Comparison of ENCODE assay signal across 32 cellular contexts in genomic region chr6:10682319-10682988, GRCh38. TPM values are rescaled to one million over a fixed set of nuclear protein-coding genes. Genes with fewer than 3 reads are reported as not detected.
DNase-seq lines count a peak whose midpoint lies in the region; ATAC-seq and TF ChIP-seq lines count a peak whose summit lies in the region.
"Had no signal": no experiment of that assay in that cellular context is flagged by ENCODE, and none has a peak within 500 bp of the region (broad histone marks: within the 10 kb centered on the region; RNA-seq: fewer than 3 reads in every experiment).

No MANE protein-coding gene starts in this region.

- DNase-seq in T-helper 1 cell (no peak), natural killer cell (no peak), MCF 10A (ENCODE audit: unreplicated experiment) (no peak), heart right ventricle (no peak)
- DNase-seq: activated CD4-positive, alpha-beta T cell treated with anti-CD3 and anti-CD28 coated beads, Interleukin-2, amount 50 U/mL, for 1 hour; activated CD8-positive, alpha-beta memory T cell treated with anti-CD3 and anti-CD28 coated beads, Interleukin-2, amount 50 U/mL, for 48 hours; activated gamma-delta T cell treated with Interleukin-2 at 50 U/mL for 16 hours; amygdala; effector CD8-positive, alpha-beta T cell; EL; glutamatergic neuron; lower lobe of right lung; mucosa of descending colon; NCI-H1436; NCI-H2081 treated with DMSO at 0.1 percent for 48 hours; NCI-H748 treated with DMSO at 0.1 percent for 48 hours; posterior cingulate gyrus; right lobe of liver; SK-N-SH; stimulated activated CD4-positive, alpha-beta T cell treated with anti-CD3 and anti-CD28 coated beads, Interleukin-4, amount 100 ng/mL, for 24 hours; testis had no signal

- no peaks in the 10 kb centered on the region for H4K20me1 ChIP-seq in Loucy (ENCODE audit: insufficient read depth, low read length, poor library complexity, severe bottlenecking)

- H3K27me3 Mint-ChIP-seq in T-helper 1 cell treated with Interleukin-12 subunit alpha and Interleukin-12 subunit beta and Interleukin-4 antibody, amounts not matched to agents 30 μg/mL and 1 μg/mL, for 36 hours (ENCODE audit: low read depth), result peaks cover 4% of the 10 kb centered on the region
- no peaks in the 10 kb centered on the region for H3K27me3 Mint-ChIP-seq in activated naive CD8-positive, alpha-beta T cell
- H3K27me3 Mint-ChIP-seq in natural killer cell (ENCODE audit: low read depth in 2 of 2) (peaks cover 0 to 2% of the 10 kb centered on the region in 2 donors), MCF 10A (ENCODE audit: insufficient read depth, unreplicated experiment) (no peaks in the 10 kb centered on the region)

- H3K4me1 Mint-ChIP-seq in T-helper 1 cell treated with Interleukin-12 subunit alpha and Interleukin-12 subunit beta and Interleukin-4 antibody, amounts not matched to agents 30 μg/mL and 1 μg/mL, for 36 hours (ENCODE audit: low read depth), result peaks cover 30% of the 10 kb centered on the region
- peaks cover 31% of the 10 kb centered on the region for H3K4me1 Mint-ChIP-seq in activated naive CD8-positive, alpha-beta T cell (ENCODE audit: low read depth)
- peaks cover 33 to 35% of the 10 kb centered on the region in 2 donors for H3K4me1 Mint-ChIP-seq in natural killer cell
- no peaks in the 10 kb centered on the region for H3K4me1 Mint-ChIP-seq in MCF 10A (ENCODE audit: insufficient read depth, unreplicated experiment)
- H3K4me1 Mint-ChIP-seq: neural crest cell had no signal

- peak overlapping the region; percentile 26 for H3K27ac Mint-ChIP-seq in T-helper 1 cell treated with Interleukin-12 subunit alpha and Interleukin-12 subunit beta and Interleukin-4 antibody, amounts not matched to agents 30 μg/mL and 1 μg/mL, for 36 hours
- H3K27ac Mint-ChIP-seq in activated naive CD8-positive, alpha-beta T cell, result peak overlapping the region; percentile 77
- H3K27ac Mint-ChIP-seq in natural killer cell (peak overlapping the region; percentile 70 to 73), MCF 10A (ENCODE audit: low read depth, unreplicated experiment) (no peak overlapping the region)
- H3K27ac Mint-ChIP-seq: GM23338; stimulated activated memory B cell treated with anti-CD40 and anti-IgM and Interleukin-4, amounts not matched to agents 10 μg/mL and 1 μg/mL and 100 μg/mL, for 72 hours had no signal

- no peak overlapping the region for H3K4me2 ChIP-seq in Loucy (ENCODE audit: low read depth, low read length, poor library complexity, severe bottlenecking)
- H3K4me2 ChIP-seq: GM23338, KMS-11, SK-N-SH had no signal

- CTCF ChIA-PET in MCF 10A (lab: Yijun Ruan, JAX), result no interaction called here

- no peaks in the 10 kb centered on the region for H3K27me3 ChIP-seq in Loucy (ENCODE audit: insufficient read depth, low read length, poor library complexity, severe bottlenecking)
- no peaks in the 10 kb centered on the region for H3K27me3 ChIP-seq in heart right ventricle
- H3K27me3 ChIP-seq: right lobe of liver, testis had no signal

- H3K27ac ChIP-seq in heart right ventricle, result no peak overlapping the region
- H3K27ac ChIP-seq: 22Rv1, KMS-11, lower lobe of right lung, right lobe of liver, testis, VCaP had no signal

- H3K36me3 Mint-ChIP-seq in T-helper 1 cell treated with Interleukin-12 subunit alpha and Interleukin-12 subunit beta and Interleukin-4 antibody, amounts not matched to agents 30 μg/mL and 1 μg/mL, for 36 hours (ENCODE audit: low read depth), result no peaks in the 10 kb centered on the region
- H3K36me3 Mint-ChIP-seq in activated naive CD8-positive, alpha-beta T cell, result no peaks in the 10 kb centered on the region
- H3K36me3 Mint-ChIP-seq in natural killer cell (no peaks in the 10 kb centered on the region), MCF 10A (ENCODE audit: insufficient read depth, unreplicated experiment) (no peaks in the 10 kb centered on the region)

- intact Hi-C loops in natural killer cell (cut with micrococcal nuclease) (no loop called here), MCF 10A (cut with micrococcal nuclease) (no loop called here), heart right ventricle (cut with DNase I) (no loop called here)

- no peaks in the 10 kb centered on the region for H3F3A ChIP-seq in Loucy (ENCODE audit: low read depth)

- no peaks in the 10 kb centered on the region for H3K79me2 ChIP-seq in Loucy (ENCODE audit: insufficient read depth, low read length)

- H3K4me1 ChIP-seq in Loucy (ENCODE audit: insufficient read depth, low read length, poor library complexity, severe bottlenecking) (peaks cover 5% of the 10 kb centered on the region), heart right ventricle (no peaks in the 10 kb centered on the region)
- H3K4me1 ChIP-seq: lower lobe of right lung, right lobe of liver, testis had no signal

- no peak overlapping the region for H3K4me3 Mint-ChIP-seq in T-helper 1 cell treated with Interleukin-12 subunit alpha and Interleukin-12 subunit beta and Interleukin-4 antibody, amounts not matched to agents 30 μg/mL and 1 μg/mL, for 36 hours
- H3K4me3 Mint-ChIP-seq in activated naive CD8-positive, alpha-beta T cell, result no peak overlapping the region
- H3K4me3 Mint-ChIP-seq in natural killer cell (peak overlapping the region; percentile 47), MCF 10A (ENCODE audit: unreplicated experiment) (no peak overlapping the region)
- H3K4me3 Mint-ChIP-seq: CD14-positive monocyte; GM23338; neural crest cell; stimulated activated memory B cell treated with anti-CD40 and anti-IgM and Interleukin-4, amounts not matched to agents 10 μg/mL and 1 μg/mL and 100 μg/mL, for 72 hours had no signal

- no peak for ATAC-seq in natural killer cell
- no peak for ATAC-seq in heart right ventricle
- no peak for ATAC-seq in HG02973 (IDR thresholded peaks at IDR 0.05; ENCODE audit: unreplicated experiment)
- ATAC-seq: GM23338; lower lobe of right lung; mucosa of descending colon; right lobe of liver; stimulated activated memory B cell treated with anti-CD40 and anti-IgM and Interleukin-4, amounts not matched to agents 10 μg/mL and 1 μg/mL and 100 μg/mL, for 72 hours had no signal

- H3K9me3 ChIP-seq in Loucy (ENCODE audit: insufficient read depth, low read depth, low read length) (peaks cover 2% of the 10 kb centered on the region; the same call in 1 of the 2 replicates), heart right ventricle (no peaks in the 10 kb centered on the region)
- H3K9me3 ChIP-seq: lower lobe of right lung, mucosa of descending colon, right lobe of liver, SK-N-SH, testis had no signal

- H3K9me2 ChIP-seq in Loucy (replicated peaks; ENCODE audit: low read depth, low read length), result no peaks in the 10 kb centered on the region
- H3K9me2 ChIP-seq: SK-N-SH had no signal

- no TSS peak for BruUV-seq in MCF 10A (replicated peaks; lab: Mats Ljungman, UMichigan)

- H2AFZ ChIP-seq in Loucy (ENCODE audit: low read length), result peak overlapping the region; percentile 73
- H2AFZ ChIP-seq: GM23338 had no signal

- H3K4me3 ChIP-seq in Loucy (ENCODE audit: low read length, poor library complexity, severe bottlenecking) (no peak overlapping the region), heart right ventricle (no peak overlapping the region)
- H3K4me3 ChIP-seq: GM23338, lower lobe of right lung, mucosa of descending colon, right lobe of liver, testis had no signal

- no peak overlapping the region for H3K9ac ChIP-seq in Loucy (ENCODE audit: low read depth, low read length, poor library complexity, severe bottlenecking)
- H3K9ac ChIP-seq: KMS-11, SK-N-SH had no signal

- TF ChIP-seq CTCF in Loucy (conservative IDR thresholded peaks at IDR 0.05; ENCODE audit: low read length), result no peak
- no peak for TF ChIP-seq CTCF in natural killer cell (IDR thresholded peaks at IDR 0.05)
- TF ChIP-seq CTCF in MCF 10A (IDR thresholded peaks at IDR 0.05; ENCODE audit: unreplicated experiment), result no peak
- TF ChIP-seq CTCF in heart right ventricle (IDR thresholded peaks at IDR 0.05), result no peak

- H3K36me3 ChIP-seq in Loucy (ENCODE audit: insufficient read depth, low read length), result no peaks in the 10 kb centered on the region
- H3K36me3 ChIP-seq in heart right ventricle, result no peaks in the 10 kb centered on the region
- H3K36me3 ChIP-seq: lower lobe of right lung, right lobe of liver had no signal

- POLR2A ChIA-PET in MCF 10A (lab: Yijun Ruan, JAX), result interaction anchor here (1.0 kb wide), 1 partner anchor 40 kb away, joined by 4 read pairs; no protein-coding TSS in a partner anchor

- no peaks in the 10 kb centered on the region for H3K9me3 Mint-ChIP-seq in T-helper 1 cell treated with Interleukin-12 subunit alpha and Interleukin-12 subunit beta and Interleukin-4 antibody, amounts not matched to agents 30 μg/mL and 1 μg/mL, for 36 hours
- no peaks in the 10 kb centered on the region for H3K9me3 Mint-ChIP-seq in activated naive CD8-positive, alpha-beta T cell (ENCODE audit: low read depth)
- H3K9me3 Mint-ChIP-seq in natural killer cell, result no peaks in the 10 kb centered on the region
- H3K9me3 Mint-ChIP-seq in MCF 10A (ENCODE audit: unreplicated experiment), result no peaks in the 10 kb centered on the region
- H3K9me3 Mint-ChIP-seq: neural crest cell had no signal

RNA-seq across cellular contexts. Expression of gene C6orf52, which starts 12.0 kb away (rescaled TPM):
- total RNA-seq in natural killer cell, result under 1 TPM in 2 of 3 donors, not detected in 1; 0.58 to 0.91 TPM
- 5.0 and 6.5 TPM in 2 replicates for total RNA-seq in MCF 10A (2022)
- total RNA-seq in heart right ventricle, result 1 to 10 TPM in 2 of 10 donors, under 1 TPM in 5, not detected in 3; 0.59 to 1.6 (median 0.86) TPM
- under 1 TPM; 0.80 to 0.88 TPM for polyA plus RNA-seq in heart right ventricle
- total RNA-seq: GM23338 had no signal

RNA-seq across cellular contexts. Expression of gene PAK1IP1, which starts 12.3 kb away (rescaled TPM):
- 1 to 10 TPM; 3.6 to 5.2 (median 4.6) TPM for total RNA-seq in natural killer cell
- total RNA-seq in MCF 10A (2022), result 27.0 and 38.1 TPM in 2 replicates
- total RNA-seq in heart right ventricle, result 10 to 100 TPM in 2 of 10 donors, 1 to 10 TPM in 8; 5.8 to 13.5 (median 8.4) TPM
- polyA plus RNA-seq in heart right ventricle, result 10 to 100 TPM in 1 of 2 donors, 1 to 10 TPM in 1; 6.1 to 15.7 TPM

RNA-seq across cellular contexts. Expression of gene TMEM14C, which starts 40.4 kb away (rescaled TPM):
- total RNA-seq in natural killer cell (10 to 100 TPM in 2 of 3 donors, 1 to 10 TPM in 1; 2.4 to 15.7 (median 14.3) TPM), MCF 10A (2022) (159 and 160 TPM in 2 replicates), heart right ventricle (100 to 1,000 TPM; 105 to 133 (median 116) TPM)
- polyA plus RNA-seq in heart right ventricle, result 100 to 1,000 TPM; 114 to 116 TPM
